ENCODE assay signal across 19 cellular contexts in the genomic region with DNA sequence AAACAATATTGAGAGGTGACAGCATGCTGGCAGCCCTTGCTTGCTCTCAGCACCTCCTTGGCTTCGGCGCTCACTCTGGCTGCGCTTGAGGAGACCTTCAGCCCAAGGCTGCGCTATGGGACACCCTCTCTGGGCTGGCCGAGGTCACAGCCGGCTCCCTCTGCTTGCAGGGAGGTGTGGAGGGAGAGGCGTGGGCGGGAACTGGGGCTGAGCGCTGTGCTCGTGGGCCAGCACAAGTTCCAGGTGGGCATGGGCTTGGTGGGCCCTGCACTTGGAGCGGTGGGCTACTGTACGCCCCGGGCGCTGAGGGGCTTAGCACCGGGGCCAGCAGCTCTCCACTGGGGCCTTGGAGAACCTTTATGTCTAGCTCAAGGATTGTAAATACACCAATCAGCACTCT.
"Had no signal": no experiment of that assay in that cellular context is flagged by ENCODE, and none has a peak within 500 bp of the region (broad histone marks: within the 10 kb centered on the region; RNA-seq: fewer than 3 reads in every experiment).

No MANE protein-coding gene starts in this region.

- H3K4me1 ChIP-seq: SJSA1 had no signal

- H3K36me3 ChIP-seq: SJSA1 had no signal

- DNase-seq: KBM-7, MV-4-11, NCI-H1048, NCI-H1105, NCI-H1417, NCI-H146, NCI-H1694 treated with DMSO at 0.1 percent for 48 hours, NCI-H1930, NCI-H2081, NCI-H2107, NCI-H2227 treated with DMSO at 0.1 percent for 48 hours, NCI-H524, NCI-H526 treated with DMSO at 0.1 percent for 48 hours, NCI-H748 treated with DMSO at 0.1 percent for 48 hours, Right ventricle myocardium superior, RPMI8226, SIG-M5 had no signal

- H3K9me3 ChIP-seq: SJSA1 had no signal

- H3K27ac ChIP-seq: SJSA1, SK-N-MC had no signal

- H3K27me3 ChIP-seq: SJSA1 had no signal

- H3K4me3 ChIP-seq: SJSA1, SK-N-MC had no signal
